ENCODE assay signal across 17 cellular contexts in the genomic region with DNA sequence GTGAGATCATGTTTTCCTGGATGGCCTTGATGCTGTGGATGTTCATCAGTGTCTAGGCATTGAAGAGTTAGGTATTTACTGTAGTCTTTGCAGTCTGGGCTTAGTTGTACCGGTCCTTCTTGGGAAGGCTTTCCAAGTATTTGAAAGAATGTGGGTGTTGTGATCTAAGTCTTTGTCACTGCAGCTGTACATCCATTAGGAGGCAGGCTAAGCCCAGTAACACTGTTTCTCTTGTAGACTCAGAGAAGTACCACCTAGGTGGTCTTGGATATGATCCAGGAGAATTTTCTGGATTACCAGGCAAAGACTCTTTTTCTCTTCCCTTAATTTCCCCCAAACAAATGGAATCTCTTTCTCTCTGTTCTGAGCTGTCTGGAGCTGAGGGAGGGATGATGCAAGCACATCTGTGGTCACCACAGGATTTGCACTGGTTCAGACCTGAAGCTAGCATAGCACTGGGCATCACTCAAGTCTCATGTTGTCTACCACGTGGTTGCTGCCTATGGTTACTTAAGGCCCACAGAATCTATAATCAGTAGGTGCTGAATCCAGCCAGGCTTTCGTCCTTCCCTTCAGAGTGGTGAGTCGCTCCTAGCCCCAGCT.
DNase-seq lines count a peak whose midpoint lies in the region; FAIRE-seq and TF ChIP-seq lines count a peak whose summit lies in the region.
"Had no signal": no experiment of that assay in that cellular context is flagged by ENCODE, and none has a peak within 500 bp of the region (broad histone marks: within the 10 kb centered on the region; RNA-seq: fewer than 3 reads in every experiment).

No MANE protein-coding gene starts in this region.

- POLR2A ChIA-PET in activated CD4-positive, alpha-beta T cell treated with anti-CD3 and anti-CD28 coated beads, Interleukin-2, amount 10 ng/mL, durations not matched to agents 7 days and 5 days (lab: Charles Lee), result no interaction called here

- H3K9me3 Mint-ChIP-seq in nephron progenitor cell, result no peaks in the 10 kb centered on the region
- H3K9me3 Mint-ChIP-seq in activated CD4-positive, alpha-beta T cell treated with anti-CD3 and anti-CD28 coated beads, Interleukin-2, amount 10 ng/mL, durations not matched to agents 7 days and 5 days, result no peaks in the 10 kb centered on the region
- H3K9me3 Mint-ChIP-seq: CD4-positive, alpha-beta memory T cell; stimulated activated naive CD8-positive, alpha-beta T cell treated with anti-CD3 and anti-CD28 coated beads, Interleukin-15, Interleukin-2, amounts not matched to agents 100 ng/mL and 50 ng/mL, for 24 hours had no signal

- H3K27me3 Mint-ChIP-seq in nephron progenitor cell (ENCODE audit: low read depth, poor library complexity), result no peaks in the 10 kb centered on the region
- no peaks in the 10 kb centered on the region for H3K27me3 Mint-ChIP-seq in activated CD4-positive, alpha-beta T cell treated with anti-CD3 and anti-CD28 coated beads, Interleukin-2, amount 10 ng/mL, durations not matched to agents 7 days and 5 days
- H3K27me3 Mint-ChIP-seq: CD4-positive, alpha-beta memory T cell; stimulated activated naive CD8-positive, alpha-beta T cell treated with anti-CD3 and anti-CD28 coated beads, Interleukin-15, Interleukin-2, amounts not matched to agents 100 ng/mL and 50 ng/mL, for 24 hours; T-helper 17 cell had no signal

- no peaks in the 10 kb centered on the region for H3K36me3 Mint-ChIP-seq in nephron progenitor cell (ENCODE audit: low read depth)
- H3K36me3 Mint-ChIP-seq in activated CD4-positive, alpha-beta T cell treated with anti-CD3 and anti-CD28 coated beads, Interleukin-2, amount 10 ng/mL, durations not matched to agents 7 days and 5 days (ENCODE audit: low read depth), result peaks cover 2% of the 10 kb centered on the region
- H3K36me3 Mint-ChIP-seq: CD4-positive, alpha-beta memory T cell had no signal

- FAIRE-seq in bronchial epithelial cell (lab: Jason Lieb, UNC), result no peak
- FAIRE-seq: HTR-8/SVneo had no signal

- CTCF ChIA-PET in activated CD4-positive, alpha-beta T cell treated with anti-CD3 and anti-CD28 coated beads, Interleukin-2, amount 10 ng/mL, durations not matched to agents 7 days and 5 days (lab: Charles Lee), result interaction anchor here (0.6 to 1.5 kb wide), 2 partner anchors 9 to 67 kb away, joined by 3 to 4 read pairs; no protein-coding TSS in a partner anchor

- no peak overlapping the region for H3K4me3 ChIP-seq in bronchial epithelial cell (ENCODE audit: low read depth, low read length)
- H3K4me3 ChIP-seq: adrenal gland had no signal

- H3K27ac Mint-ChIP-seq in nephron progenitor cell, result no peak overlapping the region
- no peak overlapping the region for H3K27ac Mint-ChIP-seq in activated CD4-positive, alpha-beta T cell treated with anti-CD3 and anti-CD28 coated beads, Interleukin-2, amount 10 ng/mL, durations not matched to agents 7 days and 5 days
- H3K27ac Mint-ChIP-seq: CD4-positive, alpha-beta memory T cell; stimulated activated naive CD8-positive, alpha-beta T cell treated with anti-CD3 and anti-CD28 coated beads, Interleukin-15, Interleukin-2, amounts not matched to agents 100 ng/mL and 50 ng/mL, for 24 hours; T-helper 17 cell had no signal

- TF ChIP-seq CTCF in bronchial epithelial cell (IDR thresholded peaks at IDR 0.05; ENCODE audit: insufficient read depth, low read length, severe bottlenecking) (no peak), nephron progenitor cell (IDR thresholded peaks at IDR 0.05) (peak; percentile 5)

- H3K27me3 ChIP-seq in bronchial epithelial cell (ENCODE audit: control insufficient read depth, insufficient read depth, low read length), result no peaks in the 10 kb centered on the region
- H3K27me3 ChIP-seq: adrenal gland had no signal

- no peak overlapping the region for H3K4me3 Mint-ChIP-seq in nephron progenitor cell
- H3K4me3 Mint-ChIP-seq in activated CD4-positive, alpha-beta T cell treated with anti-CD3 and anti-CD28 coated beads, Interleukin-2, amount 10 ng/mL, durations not matched to agents 7 days and 5 days, result no peak overlapping the region
- H3K4me3 Mint-ChIP-seq: CD4-positive, alpha-beta memory T cell; stimulated activated naive CD8-positive, alpha-beta T cell treated with anti-CD3 and anti-CD28 coated beads, Interleukin-15, Interleukin-2, amounts not matched to agents 100 ng/mL and 50 ng/mL, for 24 hours; T-helper 17 cell had no signal

- no peaks in the 10 kb centered on the region for H3K36me3 ChIP-seq in bronchial epithelial cell (ENCODE audit: control insufficient read depth, insufficient read depth, low read length)
- H3K36me3 ChIP-seq: adrenal gland had no signal

- peaks cover 6% of the 10 kb centered on the region for H3K4me1 Mint-ChIP-seq in nephron progenitor cell
- H3K4me1 Mint-ChIP-seq in activated CD4-positive, alpha-beta T cell treated with anti-CD3 and anti-CD28 coated beads, Interleukin-2, amount 10 ng/mL, durations not matched to agents 7 days and 5 days, result peaks cover 38% of the 10 kb centered on the region

- peak; percentile 30 for DNase-seq in EL
- peak; percentile 52 for DNase-seq in LHCN-M2 (ENCODE audit: low read depth)
- DNase-seq in bronchial epithelial cell (ENCODE audit: low read depth), result peak; percentile 56
- no peak for DNase-seq in nephron progenitor cell
- DNase-seq in hippocampal formation (lab: John Stamatoyannopoulos, UW), result no peak
- no peak for DNase-seq in activated CD4-positive, alpha-beta T cell treated with anti-CD3 and anti-CD28 coated beads, Interleukin-2, amount 10 ng/mL, durations not matched to agents 7 days and 5 days
- no peak for DNase-seq in activated naive CD4-positive, alpha-beta T cell (lab: John Stamatoyannopoulos, UW)
- no peak for DNase-seq in stimulated activated CD4-positive, alpha-beta T cell treated with anti-CD3 and anti-CD28 coated beads, Interleukin-4, amount 100 ng/mL, for 24 hours
- DNase-seq: adrenal gland; CD4-positive, alpha-beta memory T cell; effector CD8-positive, alpha-beta T cell; hypothalamus; mesenchymal stem cell; NCI-H2029 treated with DMSO at 0.1 percent for 48 hours; T-helper 17 cell had no signal

Comparison
In these comparisons a context has a peak if more than half of its experiments do, and no peak if none do; other contexts are left out.
1. DNase-seq: peak in EL (single experiment), LHCN-M2 (single experiment) and bronchial epithelial cell (single experiment); none in nephron progenitor cell (single experiment), hippocampal formation (0 of 2), activated CD4-positive, alpha-beta T cell treated with anti-CD3 and anti-CD28 coated beads, Interleukin-2, amount 10 ng/mL, durations not matched to agents 7 days and 5 days (single experiment), activated naive CD4-positive, alpha-beta T cell (0 of 4) and stimulated activated CD4-positive, alpha-beta T cell treated with anti-CD3 and anti-CD28 coated beads, Interleukin-4, amount 100 ng/mL, for 24 hours (single experiment).